ENCODE assay signal across 9 cellular contexts in genomic region chr9:127904888-127905728, GRCh38. TPM values are rescaled to one million over a fixed set of nuclear protein-coding genes. Genes with fewer than 3 reads are reported as not detected.
A peak's percentile ranks its signal among the peaks of the same experiment; 100 is the strongest.
DNase-seq lines count a peak whose midpoint lies in the region; ATAC-seq, FAIRE-seq and TF ChIP-seq lines count a peak whose summit lies in the region.
"Had no signal": no experiment of that assay in that cellular context is flagged by ENCODE, and none has a peak within 500 bp of the region (broad histone marks: within the 10 kb centered on the region; RNA-seq: fewer than 3 reads in every experiment).

No MANE protein-coding gene starts in this region.

- no peaks in the 10 kb centered on the region for H3K36me3 ChIP-seq in breast epithelium

- TF ChIP-seq CTCF in breast epithelium (IDR thresholded peaks at IDR 0.05) (no peak), MCF 10A (IDR thresholded peaks at IDR 0.05; ENCODE audit: unreplicated experiment) (no peak), type B pancreatic cell (conservative IDR thresholded peaks at IDR 0.05) (no peak)

- H3K27me3 Mint-ChIP-seq in MCF 10A (ENCODE audit: insufficient read depth, unreplicated experiment) (no peaks in the 10 kb centered on the region), memory B cell (no peaks in the 10 kb centered on the region), type B pancreatic cell (no peaks in the 10 kb centered on the region)

- H3K4me1 Mint-ChIP-seq in MCF 10A (ENCODE audit: insufficient read depth, unreplicated experiment) (peaks cover 6% of the 10 kb centered on the region), memory B cell (peaks cover 33% of the 10 kb centered on the region), type B pancreatic cell (ENCODE audit: unreplicated experiment) (peaks cover 26% of the 10 kb centered on the region)

- DNase-seq in breast epithelium (ENCODE audit: low spot score in 2 of 2): no peak
- no peak for DNase-seq in MCF 10A (ENCODE audit: unreplicated experiment)
- peak in 1 of 2 donors; percentile 76 for DNase-seq in activated naive CD4-positive, alpha-beta T cell treated with anti-CD3 and anti-CD28 coated beads, Interleukin-2, amount 50 U/mL, for 72 hours (ENCODE audit: low spot score in 2 of 2)
- DNase-seq in memory B cell (ENCODE audit: low spot score in 2 of 2): peak in 1 of 2 donors; percentile 61
- no peak for DNase-seq in type B pancreatic cell (ENCODE audit: extremely low spot score, unreplicated experiment)
- DNase-seq in HTR-8/SVneo (ENCODE audit: insufficient read length, low spot score): no peak
- DNase-seq in H54 (ENCODE audit: insufficient read length, low spot score): no peak

- H3K4me1 ChIP-seq in breast epithelium: peaks cover 17 to 30% of the 10 kb centered on the region in 2 donors

- ATAC-seq in activated naive CD4-positive, alpha-beta T cell treated with anti-CD3 and anti-CD28 coated beads, Interleukin-2, amount 50 U/mL, for 72 hours: peak; percentile 58 to 60
- ATAC-seq in memory B cell (ENCODE audit: low read depth): peak; percentile 61
- no peak for ATAC-seq in HG02852 (IDR thresholded peaks at IDR 0.05; ENCODE audit: unreplicated experiment)

- no peak overlapping the region for H3K4me3 Mint-ChIP-seq in MCF 10A (ENCODE audit: unreplicated experiment)
- H3K4me3 Mint-ChIP-seq in memory B cell: peak overlapping the region; percentile 81
- H3K4me3 Mint-ChIP-seq in type B pancreatic cell: no peak overlapping the region

- TF ChIP-seq POLR2A in breast epithelium (IDR thresholded peaks at IDR 0.05) (no peak), H54 (IDR thresholded peaks at IDR 0.05; ENCODE audit: low read depth, low read length) (no peak)

- intact Hi-C loops in breast epithelium (cut with DNase I; ENCODE audit: low total_unique reads) (no loop called here), MCF 10A (cut with micrococcal nuclease) (no loop called here)

- FAIRE-seq in HTR-8/SVneo (lab: Jason Lieb, UNC): no peak
- FAIRE-seq in H54 (lab: Jason Lieb, UNC): no peak

- H3K27me3 ChIP-seq in breast epithelium: no peaks in the 10 kb centered on the region

- peak overlapping the region; percentile 90 to 93 for H3K27ac ChIP-seq in breast epithelium
- H3K27ac ChIP-seq: SK-N-MC had no signal

- H3K36me3 Mint-ChIP-seq in MCF 10A (ENCODE audit: insufficient read depth, unreplicated experiment) (peaks cover 10% of the 10 kb centered on the region), memory B cell (peaks cover 3% of the 10 kb centered on the region), type B pancreatic cell (no peaks in the 10 kb centered on the region)
- peaks cover 6 to 17% of the 10 kb centered on the region in 2 donors for H3K36me3 Mint-ChIP-seq in activated naive CD4-positive, alpha-beta T cell treated with anti-CD3 and anti-CD28 coated beads, Interleukin-2, amount 50 U/mL, for 72 hours

- BruUV-seq in MCF 10A (replicated peaks; lab: Mats Ljungman, UMichigan): no TSS peak

- POLR2A ChIA-PET in MCF 10A (lab: Yijun Ruan, JAX): interaction anchor here (0.6 kb wide), 1 partner anchor 12 kb away, joined by 4 read pairs; the partner anchor contains the start of gene ST6GALNAC4

- H3K4me3 ChIP-seq in breast epithelium: peak overlapping the region in 2 of 3 donors; percentile 15 to 35
- H3K4me3 ChIP-seq: SK-N-MC had no signal

- H3K9me3 Mint-ChIP-seq in MCF 10A (ENCODE audit: unreplicated experiment) (no peaks in the 10 kb centered on the region), memory B cell (no peaks in the 10 kb centered on the region), type B pancreatic cell (no peaks in the 10 kb centered on the region)
- H3K9me3 Mint-ChIP-seq in activated naive CD4-positive, alpha-beta T cell treated with anti-CD3 and anti-CD28 coated beads, Interleukin-2, amount 50 U/mL, for 72 hours: no peaks in the 10 kb centered on the region

- CTCF ChIA-PET in MCF 10A (lab: Yijun Ruan, JAX): no interaction called here

- H3K27ac Mint-ChIP-seq in MCF 10A (ENCODE audit: low read depth, unreplicated experiment): no peak overlapping the region
- H3K27ac Mint-ChIP-seq in activated naive CD4-positive, alpha-beta T cell treated with anti-CD3 and anti-CD28 coated beads, Interleukin-2, amount 50 U/mL, for 72 hours: peak overlapping the region; percentile 94 to 99
- H3K27ac Mint-ChIP-seq in memory B cell: peak overlapping the region; percentile 99
- H3K27ac Mint-ChIP-seq in type B pancreatic cell: peak overlapping the region; percentile 62

- no peaks in the 10 kb centered on the region for H3K9me3 ChIP-seq in breast epithelium

RNA-seq across cellular contexts. Expression of gene ST6GALNAC6, which starts 5.7 kb away (rescaled TPM):
- total RNA-seq in breast epithelium (100 to 1,000 TPM in 2 of 3 donors, 10 to 100 TPM in 1; 61.5 to 175 (median 103) TPM), MCF 10A (2022) (16.5 and 17.6 TPM in 2 replicates), type B pancreatic cell (ENCODE audit: low replicate concordance) (19.8 and 32.6 TPM in 2 replicates)
- total RNA-seq in activated naive CD4-positive, alpha-beta T cell treated with anti-CD3 and anti-CD28 coated beads, Interleukin-2, amount 50 U/mL, for 72 hours: 10 to 100 TPM; 55.2 to 56.1 TPM

RNA-seq across cellular contexts. Expression of gene ST6GALNAC4, which starts 11.7 kb away (rescaled TPM):
- total RNA-seq in breast epithelium (10 to 100 TPM; 17.6 to 44.6 (median 24.0) TPM), MCF 10A (2022) (36.3 and 39.5 TPM in 2 replicates), type B pancreatic cell (ENCODE audit: low replicate concordance) (11.9 and 17.5 TPM in 2 replicates)
- 10 to 100 TPM; 24.5 to 43.2 TPM for total RNA-seq in activated naive CD4-positive, alpha-beta T cell treated with anti-CD3 and anti-CD28 coated beads, Interleukin-2, amount 50 U/mL, for 72 hours

RNA-seq across cellular contexts. Expression of gene PIP5KL1, which starts 25.5 kb away (rescaled TPM):
- total RNA-seq in breast epithelium (10 to 100 TPM in 1 of 3 donors, 1 to 10 TPM in 2; 2.2 to 10.1 (median 5.2) TPM), MCF 10A (2022) (4.0 and 5.7 TPM in 2 replicates), type B pancreatic cell (ENCODE audit: low replicate concordance) (5.8 and 9.4 TPM in 2 replicates)
- total RNA-seq in activated naive CD4-positive, alpha-beta T cell treated with anti-CD3 and anti-CD28 coated beads, Interleukin-2, amount 50 U/mL, for 72 hours: 1 to 10 TPM; 4.0 to 6.8 TPM

RNA-seq across cellular contexts. Expression of gene AK1, which starts 27.6 kb away (rescaled TPM):
- total RNA-seq in breast epithelium (10 to 100 TPM; 23.5 to 30.2 (median 23.6) TPM), MCF 10A (2022) (75.9 and 94.3 TPM in 2 replicates), type B pancreatic cell (ENCODE audit: low replicate concordance) (35.2 and 59.8 TPM in 2 replicates)
- total RNA-seq in activated naive CD4-positive, alpha-beta T cell treated with anti-CD3 and anti-CD28 coated beads, Interleukin-2, amount 50 U/mL, for 72 hours: 10 to 100 TPM; 19.0 to 31.3 TPM

RNA-seq across cellular contexts. Expression of gene DPM2, which starts 32.5 kb away (rescaled TPM):
- total RNA-seq in breast epithelium: 10 to 100 TPM; 10.6 to 17.4 (median 17.1) TPM
- total RNA-seq in MCF 10A (2022): 41.5 and 41.8 TPM in 2 replicates
- total RNA-seq in activated naive CD4-positive, alpha-beta T cell treated with anti-CD3 and anti-CD28 coated beads, Interleukin-2, amount 50 U/mL, for 72 hours: 10 to 100 TPM; 26.0 to 49.8 TPM
- 41.6 and 56.3 TPM in 2 replicates for total RNA-seq in type B pancreatic cell (ENCODE audit: low replicate concordance)
